Comparison of ENCODE assay signal across 2 cellular contexts in genomic region chr22:15687676-15688075, GRCh38. TPM values are rescaled to one million over a fixed set of nuclear protein-coding genes. Genes with fewer than 3 reads are reported as not detected.
"Had no signal": no experiment of that assay in that cellular context is flagged by ENCODE, and none has a peak within 500 bp of the region (broad histone marks: within the 10 kb centered on the region; RNA-seq: fewer than 3 reads in every experiment).

No MANE protein-coding gene starts in this region.

RNA-seq across cellular contexts. Expression of gene POTEH, which starts 2.1 kb away (rescaled TPM):
- total RNA-seq: M059J, SJSA1 had no signal
